Comparison of ENCODE assay signal across 16 cellular contexts in genomic region chr2:46239175-46239846, GRCh38. TPM values are rescaled to one million over a fixed set of nuclear protein-coding genes. Genes with fewer than 3 reads are reported as not detected.
DNase-seq lines count a peak whose midpoint lies in the region; ATAC-seq and TF ChIP-seq lines count a peak whose summit lies in the region.
"Had no signal": no experiment of that assay in that cellular context is flagged by ENCODE, and none has a peak within 500 bp of the region (broad histone marks: within the 10 kb centered on the region; RNA-seq: fewer than 3 reads in every experiment).

No MANE protein-coding gene starts in this region.

- ATAC-seq in HG02938 (IDR thresholded peaks at IDR 0.05; ENCODE audit: unreplicated experiment) (peak; percentile 14), psoas muscle (no peak), HG03439 (IDR thresholded peaks at IDR 0.05; ENCODE audit: unreplicated experiment) (no peak)
- ATAC-seq in activated T-cell treated with anti-CD3 and anti-CD28 coated beads, Interleukin-2, amount 50 U/mL, for 72 hours (replicated peaks in 1 of 2): peak; percentile 70 to 72
- ATAC-seq in natural killer cell treated with Interleukin-12 subunit alpha and Interleukin-12 subunit beta and Interleukin-15 and Interleukin-18, amount 100 ng/mL, for 72 hours: peak; percentile 57 to 67
- ATAC-seq: GM23338 had no signal

- H3K4me3 ChIP-seq in psoas muscle: no peak overlapping the region
- H3K4me3 ChIP-seq: GM23338, neural progenitor cell, upper lobe of left lung had no signal

- peak; percentile 25 for DNase-seq in NK-92 treated with Interleukin-12 subunit alpha and Interleukin-12 subunit beta, amount 100 ng/mL, for 24 hours (lab: John Stamatoyannopoulos, UW)
- DNase-seq in NK-92 (lab: John Stamatoyannopoulos, UW; ENCODE audit: unreplicated experiment): no peak
- peak; percentile 54 to 59 for DNase-seq in activated T-cell treated with anti-CD3 and anti-CD28 coated beads, Interleukin-2, amount 50 U/mL, for 72 hours
- DNase-seq in natural killer cell treated with Interleukin-12 subunit alpha and Interleukin-12 subunit beta and Interleukin-15 and Interleukin-18, amount 100 ng/mL, for 72 hours (ENCODE audit: low spot score): no peak
- DNase-seq in psoas muscle: no peak
- DNase-seq in DMS153 treated with DMSO at 0.1 percent for 48 hours (lab: John Stamatoyannopoulos, UW; ENCODE audit: unreplicated experiment): no peak
- DNase-seq: DMS 273 treated with DMSO at 0.1 percent for 48 hours, erythroblast, hypothalamus, NCI-H510A treated with DMSO at 0.1 percent for 48 hours, SHP77 had no signal

- H3K27me3 Mint-ChIP-seq in activated T-cell treated with anti-CD3 and anti-CD28 coated beads, Interleukin-2, amount 50 U/mL, for 72 hours (ENCODE audit: low read depth): no peaks in the 10 kb centered on the region
- peaks cover 0 to 3% of the 10 kb centered on the region in 2 donors for H3K27me3 Mint-ChIP-seq in natural killer cell treated with Interleukin-12 subunit alpha and Interleukin-12 subunit beta and Interleukin-15 and Interleukin-18, amount 100 ng/mL, for 72 hours

- H3K36me3 Mint-ChIP-seq in activated T-cell treated with anti-CD3 and anti-CD28 coated beads, Interleukin-2, amount 50 U/mL, for 72 hours (ENCODE audit: insufficient read depth in 2 of 2): peaks cover 4 to 5% of the 10 kb centered on the region in 2 donors
- H3K36me3 Mint-ChIP-seq in natural killer cell treated with Interleukin-12 subunit alpha and Interleukin-12 subunit beta and Interleukin-15 and Interleukin-18, amount 100 ng/mL, for 72 hours: no peaks in the 10 kb centered on the region
- H3K36me3 Mint-ChIP-seq: neural progenitor cell had no signal

- peaks cover 0 to 3% of the 10 kb centered on the region in 2 donors for H3K9me3 Mint-ChIP-seq in activated T-cell treated with anti-CD3 and anti-CD28 coated beads, Interleukin-2, amount 50 U/mL, for 72 hours
- H3K9me3 Mint-ChIP-seq in natural killer cell treated with Interleukin-12 subunit alpha and Interleukin-12 subunit beta and Interleukin-15 and Interleukin-18, amount 100 ng/mL, for 72 hours: no peaks in the 10 kb centered on the region
- H3K9me3 Mint-ChIP-seq: GM23338, neural progenitor cell had no signal

- H3K9me3 ChIP-seq in psoas muscle: no peaks in the 10 kb centered on the region
- H3K9me3 ChIP-seq: upper lobe of left lung had no signal

- H3K4me1 Mint-ChIP-seq in activated T-cell treated with anti-CD3 and anti-CD28 coated beads, Interleukin-2, amount 50 U/mL, for 72 hours (ENCODE audit: low read depth): peaks cover 41% of the 10 kb centered on the region
- H3K4me1 Mint-ChIP-seq in natural killer cell treated with Interleukin-12 subunit alpha and Interleukin-12 subunit beta and Interleukin-15 and Interleukin-18, amount 100 ng/mL, for 72 hours (ENCODE audit: low read depth in 2 of 2): peaks cover 11 to 23% of the 10 kb centered on the region in 2 donors

- peak overlapping the region; percentile 28 to 42 for H3K4me3 Mint-ChIP-seq in activated T-cell treated with anti-CD3 and anti-CD28 coated beads, Interleukin-2, amount 50 U/mL, for 72 hours
- peak overlapping the region; percentile 41 for H3K4me3 Mint-ChIP-seq in natural killer cell treated with Interleukin-12 subunit alpha and Interleukin-12 subunit beta and Interleukin-15 and Interleukin-18, amount 100 ng/mL, for 72 hours
- H3K4me3 Mint-ChIP-seq: GM23338, neural progenitor cell had no signal

- intact Hi-C loops in psoas muscle (cut with DNase I): no loop called here

- no peaks in the 10 kb centered on the region for H3K36me3 ChIP-seq in psoas muscle (ENCODE audit: insufficient read depth in 1 of 2, low read depth in 1 of 2)
- H3K36me3 ChIP-seq: neural progenitor cell, upper lobe of left lung had no signal

- peak overlapping the region; percentile 34 for H3K27ac Mint-ChIP-seq in activated T-cell treated with anti-CD3 and anti-CD28 coated beads, Interleukin-2, amount 50 U/mL, for 72 hours
- H3K27ac Mint-ChIP-seq in natural killer cell treated with Interleukin-12 subunit alpha and Interleukin-12 subunit beta and Interleukin-15 and Interleukin-18, amount 100 ng/mL, for 72 hours: peak overlapping the region; percentile 58 to 62
- H3K27ac Mint-ChIP-seq: GM23338, neural progenitor cell had no signal

- no peak for TF ChIP-seq CTCF in psoas muscle (IDR thresholded peaks at IDR 0.05)

- no peaks in the 10 kb centered on the region for H3K27me3 ChIP-seq in psoas muscle (ENCODE audit: insufficient read depth in 3 of 3, low read length in 2 of 3)
- H3K27me3 ChIP-seq: neural progenitor cell, upper lobe of left lung had no signal

- H3K27ac ChIP-seq in psoas muscle: no peak overlapping the region
- H3K27ac ChIP-seq: neural progenitor cell had no signal

- no peaks in the 10 kb centered on the region for H3K4me1 ChIP-seq in psoas muscle
- H3K4me1 ChIP-seq: neural progenitor cell, upper lobe of left lung had no signal

- WGBS in psoas muscle, 3 donors: 81 to 88% (median 84%) methylated on average over 5 of the region's 5 CpGs

RNA-seq across cellular contexts. Expression of gene EPAS1, which starts 57.9 kb away (rescaled TPM):
- total RNA-seq in activated T-cell treated with anti-CD3 and anti-CD28 coated beads, Interleukin-2, amount 50 U/mL, for 72 hours: 100 to 1,000 TPM in 1 of 2 donors, 10 to 100 TPM in 1; 50.8 to 219 TPM
- 10 to 100 TPM in 1 of 2 donors, 1 to 10 TPM in 1; 7.5 to 84.7 TPM for total RNA-seq in natural killer cell treated with Interleukin-12 subunit alpha and Interleukin-12 subunit beta and Interleukin-15 and Interleukin-18, amount 100 ng/mL, for 72 hours
- total RNA-seq in psoas muscle: 100 to 1,000 TPM in 2 of 4 donors, 10 to 100 TPM in 2; 44.3 to 123 (median 98.3) TPM
- 100 to 1,000 TPM in 1 of 3 donors, 10 to 100 TPM in 2; 39.2 to 112 (median 49.9) TPM for polyA plus RNA-seq in psoas muscle

Comparison
In these comparisons a context has a peak if more than half of its experiments do, and no peak if none do; other contexts are left out.
1. DNase-seq: peak in NK-92 treated with Interleukin-12 subunit alpha and Interleukin-12 subunit beta, amount 100 ng/mL, for 24 hours (single experiment) and activated T-cell treated with anti-CD3 and anti-CD28 coated beads, Interleukin-2, amount 50 U/mL, for 72 hours (2 of 2); none in NK-92 (single experiment), natural killer cell treated with Interleukin-12 subunit alpha and Interleukin-12 subunit beta and Interleukin-15 and Interleukin-18, amount 100 ng/mL, for 72 hours (single experiment), psoas muscle (0 of 2) and DMS153 treated with DMSO at 0.1 percent for 48 hours (single experiment).
2. ATAC-seq: peak in HG02938 (single experiment), activated T-cell treated with anti-CD3 and anti-CD28 coated beads, Interleukin-2, amount 50 U/mL, for 72 hours (2 of 2) and natural killer cell treated with Interleukin-12 subunit alpha and Interleukin-12 subunit beta and Interleukin-15 and Interleukin-18, amount 100 ng/mL, for 72 hours (2 of 2); none in psoas muscle (0 of 4) and HG03439 (single experiment).